ENCODE assay signal across 15 cellular contexts in the genomic region with DNA sequence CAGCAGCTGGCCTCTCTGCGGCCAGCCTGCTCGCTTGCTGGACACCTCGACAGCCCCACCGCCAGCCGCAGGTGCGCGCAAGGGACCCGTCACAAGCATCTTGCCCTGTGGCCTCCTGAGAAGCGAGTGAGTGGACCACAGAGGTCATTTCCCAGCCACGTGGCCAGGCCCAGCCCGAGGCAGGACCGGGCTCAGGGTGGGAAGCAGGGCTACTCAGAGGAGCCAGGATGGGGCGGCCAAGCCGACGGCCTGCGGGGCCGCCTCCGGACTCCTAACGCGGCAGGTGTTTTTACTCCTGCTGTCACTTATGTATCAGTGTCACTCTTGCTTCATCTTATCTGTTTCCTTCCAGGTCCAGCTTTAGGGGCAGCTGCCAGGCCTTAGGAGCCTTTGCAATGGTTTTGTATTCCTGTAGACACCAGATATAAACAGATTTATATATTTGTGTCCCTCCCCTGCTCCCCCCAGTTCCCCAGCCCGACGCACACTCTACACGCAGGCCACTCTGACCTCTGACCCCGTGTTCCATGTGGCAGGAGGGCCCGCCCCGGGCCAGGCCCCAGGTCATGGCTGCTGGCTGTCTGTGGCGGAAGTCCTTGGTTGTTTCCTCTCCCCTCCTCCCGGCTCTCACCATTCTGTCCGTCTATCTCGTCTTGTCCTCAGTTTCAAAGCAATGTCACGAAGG.
A peak's percentile ranks its signal among the peaks of the same experiment; 100 is the strongest.
DNase-seq lines count a peak whose midpoint lies in the region; ATAC-seq and TF ChIP-seq lines count a peak whose summit lies in the region.
"Had no signal": no experiment of that assay in that cellular context is flagged by ENCODE, and none has a peak within 500 bp of the region (broad histone marks: within the 10 kb centered on the region; RNA-seq: fewer than 3 reads in every experiment).

No MANE protein-coding gene starts in this region.

- intact Hi-C loops in left cardiac atrium (cut with DNase I): no loop called here
- intact Hi-C loops in mucosa of descending colon (cut with DNase I, micrococcal nuclease): no loop called here
- intact Hi-C loops in spleen (cut with DNase I; ENCODE audit: low total_unique reads): no loop called here

- no peaks in the 10 kb centered on the region for H3K4me1 ChIP-seq in mucosa of descending colon (ENCODE audit: low read depth)
- H3K4me1 ChIP-seq in spleen: peaks cover 0 to 27% (median 9%) of the 10 kb centered on the region in 6 donors

- DNase-seq in T-helper 17 cell (no peak), left cardiac atrium (peak; percentile 53), mucosa of descending colon (peak in 2 of 3 donors; percentile 20 to 42), spleen (peak; percentile 82), caudate nucleus (lab: John Stamatoyannopoulos, UW) (no peak)
- DNase-seq: ACHN; CD4-positive, CD25-positive, alpha-beta regulatory T cell; DMS53; KG1; NCI-H1092; NCI-H69; PC-3 had no signal

- no peak overlapping the region for H3K4me3 ChIP-seq in mucosa of descending colon
- no peak overlapping the region for H3K4me3 ChIP-seq in spleen

- peaks cover 1% of the 10 kb centered on the region for H3K4me1 Mint-ChIP-seq in T-helper 17 cell

- no peak overlapping the region for H3K27ac Mint-ChIP-seq in T-helper 17 cell
- H3K27ac Mint-ChIP-seq: CD4-positive, CD25-positive, alpha-beta regulatory T cell had no signal

- H3K27ac ChIP-seq in spleen (peak overlapping the region in 5 of 8 donors; percentile 30 to 60 (median 54)), caudate nucleus (ENCODE audit: low read depth, low read length) (no peak overlapping the region)
- H3K27ac ChIP-seq: HL-60 had no signal

- TF ChIP-seq CTCF in mucosa of descending colon (IDR thresholded peaks at IDR 0.05) (no peak), spleen (IDR thresholded peaks at IDR 0.05 in 8 of 11, conservative IDR thresholded peaks at IDR 0.05 in 3 of 11) (no peak)

- peak overlapping the region; percentile 41 for H3K4me3 Mint-ChIP-seq in T-helper 17 cell
- H3K4me3 Mint-ChIP-seq: CD4-positive, CD25-positive, alpha-beta regulatory T cell had no signal

- H3K9me3 ChIP-seq in T-helper 17 cell (ENCODE audit: control insufficient read depth, low read length, poor library complexity, severe bottlenecking): no peaks in the 10 kb centered on the region
- no peaks in the 10 kb centered on the region for H3K9me3 ChIP-seq in mucosa of descending colon
- H3K9me3 ChIP-seq in spleen: no peaks in the 10 kb centered on the region

- peaks cover 2% of the 10 kb centered on the region for H3K36me3 Mint-ChIP-seq in T-helper 17 cell (ENCODE audit: low read depth)

- H3K36me3 ChIP-seq in mucosa of descending colon (ENCODE audit: low read depth) (no peaks in the 10 kb centered on the region), spleen (peaks cover 0 to 50% (median 5%) of the 10 kb centered on the region in 6 donors)

- no peak for ATAC-seq in T-helper 17 cell
- ATAC-seq in left cardiac atrium: peak in 1 of 2 donors; percentile 29
- no peak for ATAC-seq in mucosa of descending colon
- no peak for ATAC-seq in GM18520 (IDR thresholded peaks at IDR 0.05; ENCODE audit: unreplicated experiment)
- no peak for ATAC-seq in GM21381 (IDR thresholded peaks at IDR 0.05; ENCODE audit: unreplicated experiment)
- ATAC-seq: PC-3 had no signal

- 58 to 77% (median 75%) methylated on average over 31 of the region's 31 CpGs for WGBS in spleen, 5 donors

- H3K27me3 Mint-ChIP-seq in T-helper 17 cell: no peaks in the 10 kb centered on the region
- H3K27me3 Mint-ChIP-seq: CD4-positive, CD25-positive, alpha-beta regulatory T cell had no signal

- TF ChIP-seq POLR2A in spleen (IDR thresholded peaks at IDR 0.05): no peak

- peaks cover 0 to 2% (median 0%) of the 10 kb centered on the region in 7 donors for H3K27me3 ChIP-seq in spleen (replicated peaks in 1 of 7)

Comparison
In these comparisons a context has a peak if more than half of its experiments do, and no peak if none do; other contexts are left out.
1. DNase-seq: peak in left cardiac atrium (single experiment), mucosa of descending colon (2 of 3) and spleen (single experiment); none in T-helper 17 cell (0 of 3) and caudate nucleus (0 of 61).